ENCODE assay signal across 8 cellular contexts in genomic region chr21:43646550-43647260, GRCh38. TPM values are rescaled to one million over a fixed set of nuclear protein-coding genes. Genes with fewer than 3 reads are reported as not detected.
DNase-seq lines count a peak whose midpoint lies in the region; ATAC-seq and TF ChIP-seq lines count a peak whose summit lies in the region.

No MANE protein-coding gene starts in this region.

- no peaks in the 10 kb centered on the region for H3K36me3 ChIP-seq in lower lobe of right lung

- peak; percentile 100 for TF ChIP-seq CTCF in HL-60 (IDR thresholded peaks at IDR 0.05; ENCODE audit: insufficient read depth, low read length)
- peak; percentile 99 for TF ChIP-seq CTCF in lower lobe of right lung (IDR thresholded peaks at IDR 0.05)

- ATAC-seq in GM18520 (IDR thresholded peaks at IDR 0.05; ENCODE audit: unreplicated experiment), result peak; percentile 72
- peak; percentile 98 to 99 for ATAC-seq in lower lobe of right lung

- intact Hi-C loops in lower lobe of right lung (cut with DNase I), result no loop called here

- H3K4me1 ChIP-seq in lower lobe of right lung, result peaks cover 20% of the 10 kb centered on the region

- H3K9me3 ChIP-seq in lower lobe of right lung, result no peaks in the 10 kb centered on the region

- H3K4me3 ChIP-seq in HL-60 (replicated peaks; ENCODE audit: insufficient read depth, low read length) (no peak overlapping the region), lower lobe of right lung (no peak overlapping the region)

- H3K27ac ChIP-seq in HL-60 (replicated peaks), result no peak overlapping the region
- peak overlapping the region; percentile 52 for H3K27ac ChIP-seq in lower lobe of right lung

- H3K27me3 ChIP-seq in HL-60 (ENCODE audit: insufficient read depth, poor library complexity, severe bottlenecking) (no peaks in the 10 kb centered on the region), lower lobe of right lung (ENCODE audit: low read depth) (no peaks in the 10 kb centered on the region)

- DNase-seq in 8988T (peak; percentile 53), HL-60 (ENCODE audit: low read depth in 1 of 2, low spot score in 1 of 2) (peak; percentile 76 to 87), NCI-H82 (lab: John Stamatoyannopoulos, UW) (peak; percentile 96), dermis microvascular lymphatic vessel endothelial cell (ENCODE audit: low read depth in 2 of 2) (peak; percentile 84 to 92), lower lobe of right lung (peak; percentile 92)
- peak; percentile 73 to 84 for DNase-seq in activated CD4-positive, alpha-beta T cell treated with anti-CD3 and anti-CD28 coated beads, Interleukin-2, amount 50 U/mL, for 24 hours (ENCODE audit: low read depth in 1 of 2, low spot score in 1 of 2)
- DNase-seq in stimulated activated CD8-positive, alpha-beta memory T cell treated with anti-CD3 and anti-CD28 coated beads, Interleukin-12 subunit alpha, Interleukin-12 subunit beta, amount 100 ng/mL, for 1 hour (ENCODE audit: low read depth), result peak; percentile 74

RNA-seq across cellular contexts. Expression of gene HSF2BP, which starts 12.6 kb away (rescaled TPM):
- total RNA-seq in dermis microvascular lymphatic vessel endothelial cell (0.26 and 0.38 TPM in 2 replicates), lower lobe of right lung (0.32 TPM)

RNA-seq across cellular contexts. Expression of gene RRP1B, which starts 12.7 kb away (rescaled TPM):
- total RNA-seq in dermis microvascular lymphatic vessel endothelial cell (22.1 and 25.2 TPM in 2 replicates), lower lobe of right lung (18.1 TPM)
